8 cellular contexts compared by ENCODE assay signal in genomic region chr7:129343099-129343700, GRCh38.
DNase-seq lines count a peak whose midpoint lies in the region; ATAC-seq and TF ChIP-seq lines count a peak whose summit lies in the region.

No MANE protein-coding gene starts in this region.

- no peaks in the 10 kb centered on the region for H3K36me3 ChIP-seq in SK-N-MC (ENCODE audit: insufficient read depth, low read length)

- peak; percentile 35 for DNase-seq in SIG-M5 treated with dmso at 0.1 percent for 504 hours (lab: John Stamatoyannopoulos, UW; ENCODE audit: unreplicated experiment)
- no peak for DNase-seq in SIG-M5 (lab: John Stamatoyannopoulos, UW)
- peak; percentile 61 to 78 for DNase-seq in Kasumi-1 (lab: John Stamatoyannopoulos, UW)
- peak; percentile 45 for DNase-seq in SK-N-MC (ENCODE audit: low read depth, low spot score)
- DNase-seq in fibroblast of gingiva (ENCODE audit: low read depth) = peak; percentile 48
- no peak for DNase-seq in osteocyte (ENCODE audit: extremely low spot score, unreplicated experiment)
- no peak for DNase-seq in activated T-cell treated with anti-CD3 and anti-CD28 coated beads for 4 hours

- H3K4me3 Mint-ChIP-seq in osteocyte (ENCODE audit: unreplicated experiment) = no peak overlapping the region

- no peak overlapping the region for H3K9ac ChIP-seq in SK-N-MC (ENCODE audit: insufficient read length)

- H3K4me3 ChIP-seq in SK-N-MC = no peak overlapping the region

- no peaks in the 10 kb centered on the region for H3K9me3 Mint-ChIP-seq in osteocyte (ENCODE audit: unreplicated experiment)

- no peak overlapping the region for H3K27ac ChIP-seq in SK-N-MC

- H3K4me1 Mint-ChIP-seq in osteocyte (ENCODE audit: unreplicated experiment) = peaks cover 14% of the 10 kb centered on the region

- no peak for ATAC-seq in GM18870 (IDR thresholded peaks at IDR 0.05; ENCODE audit: unreplicated experiment)

- no peak overlapping the region for H3K27ac Mint-ChIP-seq in osteocyte (ENCODE audit: unreplicated experiment)

- no peaks in the 10 kb centered on the region for H3K9me3 ChIP-seq in SK-N-MC (ENCODE audit: low read depth, low read length)

- no peaks in the 10 kb centered on the region for H3K36me3 Mint-ChIP-seq in osteocyte (ENCODE audit: unreplicated experiment)

- no peaks in the 10 kb centered on the region for H3K27me3 Mint-ChIP-seq in osteocyte (ENCODE audit: unreplicated experiment)

- TF ChIP-seq CTCF in osteocyte (IDR thresholded peaks at IDR 0.05) = peak; percentile 75

Comparison
In these comparisons a context has a peak if more than half of its experiments do, and no peak if none do; other contexts are left out.
1. DNase-seq: peak in SIG-M5 treated with dmso at 0.1 percent for 504 hours (single experiment), Kasumi-1 (2 of 2), SK-N-MC (single experiment) and fibroblast of gingiva (single experiment); none in SIG-M5 (single experiment), osteocyte (single experiment) and activated T-cell treated with anti-CD3 and anti-CD28 coated beads for 4 hours (single experiment).